ENCODE assay signal across 1 cellular context in the genomic region with DNA sequence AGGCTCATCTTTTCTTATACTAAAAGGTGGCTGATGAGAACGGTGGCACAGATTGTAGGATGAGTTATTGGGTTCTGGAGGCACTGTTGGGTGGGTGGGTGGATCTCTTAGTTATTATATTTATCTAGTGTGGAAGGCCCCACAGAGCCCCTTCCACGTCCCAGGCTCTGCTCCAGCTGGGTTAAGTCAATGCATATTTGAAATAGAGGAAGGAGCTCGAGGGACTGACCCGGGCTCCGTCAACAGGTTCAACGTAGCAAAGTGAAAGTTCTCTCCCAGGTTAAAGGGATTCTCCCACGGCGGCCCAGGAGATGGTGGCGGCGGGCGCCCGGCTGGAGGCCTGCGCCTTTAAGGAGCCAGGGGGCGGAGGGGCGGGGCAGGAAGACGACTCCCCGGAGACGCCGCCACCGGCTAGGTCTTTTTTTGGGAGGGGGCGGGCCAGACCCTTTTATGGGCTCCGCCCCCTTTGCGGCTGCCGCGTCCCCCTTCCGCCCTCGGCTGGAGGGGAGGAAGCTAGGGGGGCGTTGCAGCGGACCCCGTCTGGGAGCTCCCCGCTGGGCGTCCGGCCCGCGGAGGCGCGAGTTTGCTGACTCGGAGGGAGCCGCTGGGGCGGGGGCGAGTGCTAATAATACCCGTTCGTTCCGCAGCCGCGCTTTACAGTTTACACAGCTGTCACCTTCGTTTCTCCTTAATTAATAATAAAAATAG.
TF ChIP-seq lines count a peak whose summit lies in the region.

No MANE protein-coding gene starts in this region.

TF ChIP-seq in HEK293, 187 proteins besides CTCF, POLR2A, EP300 and RAD21 (continued from another document and continues in another):
- TF ChIP-seq, protein P1, sequence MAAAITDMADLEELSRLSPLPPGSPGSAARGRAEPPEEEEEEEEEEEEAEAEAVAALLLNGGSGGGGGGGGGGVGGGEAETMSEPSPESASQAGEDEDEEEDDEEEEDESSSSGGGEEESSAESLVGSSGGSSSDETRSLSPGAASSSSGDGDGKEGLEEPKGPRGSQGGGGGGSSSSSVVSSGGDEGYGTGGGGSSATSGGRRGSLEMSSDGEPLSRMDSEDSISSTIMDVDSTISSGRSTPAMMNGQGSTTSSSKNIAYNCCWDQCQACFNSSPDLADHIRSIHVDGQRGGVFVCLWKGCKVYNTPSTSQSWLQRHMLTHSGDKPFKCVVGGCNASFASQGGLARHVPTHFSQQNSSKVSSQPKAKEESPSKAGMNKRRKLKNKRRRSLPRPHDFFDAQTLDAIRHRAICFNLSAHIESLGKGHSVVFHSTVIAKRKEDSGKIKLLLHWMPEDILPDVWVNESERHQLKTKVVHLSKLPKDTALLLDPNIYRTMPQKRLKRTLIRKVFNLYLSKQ (tag by site-specific recombination; IDR thresholded peaks at IDR 0.05; ENCODE audit: borderline replicate concordance) = no peak
- TF ChIP-seq ZNF777 (tag by site-specific recombination; IDR thresholded peaks at IDR 0.05; ENCODE audit: borderline replicate concordance) (0 out of 2 replicates have a peak, but pooled peaks have one; percentile 23), KLF8 (tag by site-specific recombination; IDR thresholded peaks at IDR 0.05) (peak; percentile 95), ZNF221 (tag by site-specific recombination; IDR thresholded peaks at IDR 0.05; ENCODE audit: borderline replicate concordance) (no peak), BCL11A (tag by site-specific recombination; IDR thresholded peaks at IDR 0.05; ENCODE audit: low read depth) (0 out of 2 replicates have a peak, but pooled peaks have one; percentile 39), KLF16 (tag by site-specific recombination; IDR thresholded peaks at IDR 0.05) (peak; percentile 96), ZIC2 (tag by site-specific recombination; IDR thresholded peaks at IDR 0.05) (peak; percentile 80), ZNF335 (tag by site-specific recombination; conservative IDR thresholded peaks at IDR 0.05) (peak; percentile 60), ZNF558 (tag by site-specific recombination; IDR thresholded peaks at IDR 0.05) (no peak), OSR2 (tag by site-specific recombination; IDR thresholded peaks at IDR 0.05) (peak; percentile 42; the same call in 1 of the 2 replicates), SP3 (tag by site-specific recombination; IDR thresholded peaks at IDR 0.05) (peak; percentile 90), SCRT2 (tag by site-specific recombination; IDR thresholded peaks at IDR 0.05) (peak; percentile 95), KLF10 (tag by site-specific recombination; IDR thresholded peaks at IDR 0.05) (peak; percentile 90), SP7 (tag by site-specific recombination; IDR thresholded peaks at IDR 0.05) (peak; percentile 92), WT1 (tag by site-specific recombination; IDR thresholded peaks at IDR 0.05) (peak; percentile 58), EGR2 (tag by site-specific recombination; IDR thresholded peaks at IDR 0.05; ENCODE audit: low read depth) (peak; percentile 80), ZNF114 (tag by site-specific recombination; IDR thresholded peaks at IDR 0.05) (no peak), ZNF555 (tag by site-specific recombination; conservative IDR thresholded peaks at IDR 0.05) (no peak), ZNF394 (tag by site-specific recombination; IDR thresholded peaks at IDR 0.05; ENCODE audit: borderline replicate concordance) (no peak), ZBTB8A (tag by site-specific recombination; IDR thresholded peaks at IDR 0.05) (peak; percentile 45), ZNF610 (tag by site-specific recombination; IDR thresholded peaks at IDR 0.05; ENCODE audit: borderline replicate concordance) (no peak), GLIS1 (tag by site-specific recombination; IDR thresholded peaks at IDR 0.05) (peak; percentile 84), ZNF510 (tag by site-specific recombination; IDR thresholded peaks at IDR 0.05; ENCODE audit: insufficient replicate concordance) (no peak), ZNF341 (tag by site-specific recombination; IDR thresholded peaks at IDR 0.05; ENCODE audit: low read depth) (peak; percentile 46)
- TF ChIP-seq, protein P2, sequence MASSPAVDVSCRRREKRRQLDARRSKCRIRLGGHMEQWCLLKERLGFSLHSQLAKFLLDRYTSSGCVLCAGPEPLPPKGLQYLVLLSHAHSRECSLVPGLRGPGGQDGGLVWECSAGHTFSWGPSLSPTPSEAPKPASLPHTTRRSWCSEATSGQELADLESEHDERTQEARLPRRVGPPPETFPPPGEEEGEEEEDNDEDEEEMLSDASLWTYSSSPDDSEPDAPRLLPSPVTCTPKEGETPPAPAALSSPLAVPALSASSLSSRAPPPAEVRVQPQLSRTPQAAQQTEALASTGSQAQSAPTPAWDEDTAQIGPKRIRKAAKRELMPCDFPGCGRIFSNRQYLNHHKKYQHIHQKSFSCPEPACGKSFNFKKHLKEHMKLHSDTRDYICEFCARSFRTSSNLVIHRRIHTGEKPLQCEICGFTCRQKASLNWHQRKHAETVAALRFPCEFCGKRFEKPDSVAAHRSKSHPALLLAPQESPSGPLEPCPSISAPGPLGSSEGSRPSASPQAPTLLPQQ (tag by site-specific recombination; IDR thresholded peaks at IDR 0.05) = peak; percentile 52; the same call in 1 of the 2 replicates
- TF ChIP-seq, protein P3, sequence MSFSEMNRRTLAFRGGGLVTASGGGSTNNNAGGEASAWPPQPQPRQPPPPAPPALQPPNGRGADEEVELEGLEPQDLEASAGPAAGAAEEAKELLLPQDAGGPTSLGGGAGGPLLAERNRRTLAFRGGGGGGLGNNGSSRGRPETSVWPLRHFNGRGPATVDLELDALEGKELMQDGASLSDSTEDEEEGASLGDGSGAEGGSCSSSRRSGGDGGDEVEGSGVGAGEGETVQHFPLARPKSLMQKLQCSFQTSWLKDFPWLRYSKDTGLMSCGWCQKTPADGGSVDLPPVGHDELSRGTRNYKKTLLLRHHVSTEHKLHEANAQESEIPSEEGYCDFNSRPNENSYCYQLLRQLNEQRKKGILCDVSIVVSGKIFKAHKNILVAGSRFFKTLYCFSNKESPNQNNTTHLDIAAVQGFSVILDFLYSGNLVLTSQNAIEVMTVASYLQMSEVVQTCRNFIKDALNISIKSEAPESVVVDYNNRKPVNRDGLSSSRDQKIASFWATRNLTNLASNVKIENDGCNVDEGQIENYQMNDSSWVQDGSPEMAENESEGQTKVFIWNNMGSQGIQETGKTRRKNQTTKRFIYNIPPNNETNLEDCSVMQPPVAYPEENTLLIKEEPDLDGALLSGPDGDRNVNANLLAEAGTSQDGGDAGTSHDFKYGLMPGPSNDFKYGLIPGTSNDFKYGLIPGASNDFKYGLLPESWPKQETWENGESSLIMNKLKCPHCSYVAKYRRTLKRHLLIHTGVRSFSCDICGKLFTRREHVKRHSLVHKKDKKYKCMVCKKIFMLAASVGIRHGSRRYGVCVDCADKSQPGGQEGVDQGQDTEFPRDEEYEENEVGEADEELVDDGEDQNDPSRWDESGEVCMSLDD (tag by site-specific recombination; IDR thresholded peaks at IDR 0.05) = peak; percentile 91
- TF ChIP-seq, protein P4, sequence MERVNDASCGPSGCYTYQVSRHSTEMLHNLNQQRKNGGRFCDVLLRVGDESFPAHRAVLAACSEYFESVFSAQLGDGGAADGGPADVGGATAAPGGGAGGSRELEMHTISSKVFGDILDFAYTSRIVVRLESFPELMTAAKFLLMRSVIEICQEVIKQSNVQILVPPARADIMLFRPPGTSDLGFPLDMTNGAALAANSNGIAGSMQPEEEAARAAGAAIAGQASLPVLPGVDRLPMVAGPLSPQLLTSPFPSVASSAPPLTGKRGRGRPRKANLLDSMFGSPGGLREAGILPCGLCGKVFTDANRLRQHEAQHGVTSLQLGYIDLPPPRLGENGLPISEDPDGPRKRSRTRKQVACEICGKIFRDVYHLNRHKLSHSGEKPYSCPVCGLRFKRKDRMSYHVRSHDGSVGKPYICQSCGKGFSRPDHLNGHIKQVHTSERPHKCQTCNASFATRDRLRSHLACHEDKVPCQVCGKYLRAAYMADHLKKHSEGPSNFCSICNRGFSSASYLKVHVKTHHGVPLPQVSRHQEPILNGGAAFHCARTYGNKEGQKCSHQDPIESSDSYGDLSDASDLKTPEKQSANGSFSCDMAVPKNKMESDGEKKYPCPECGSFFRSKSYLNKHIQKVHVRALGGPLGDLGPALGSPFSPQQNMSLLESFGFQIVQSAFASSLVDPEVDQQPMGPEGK (tag by site-specific recombination; IDR thresholded peaks at IDR 0.05) = peak; percentile 96
- TF ChIP-seq, protein P5, sequence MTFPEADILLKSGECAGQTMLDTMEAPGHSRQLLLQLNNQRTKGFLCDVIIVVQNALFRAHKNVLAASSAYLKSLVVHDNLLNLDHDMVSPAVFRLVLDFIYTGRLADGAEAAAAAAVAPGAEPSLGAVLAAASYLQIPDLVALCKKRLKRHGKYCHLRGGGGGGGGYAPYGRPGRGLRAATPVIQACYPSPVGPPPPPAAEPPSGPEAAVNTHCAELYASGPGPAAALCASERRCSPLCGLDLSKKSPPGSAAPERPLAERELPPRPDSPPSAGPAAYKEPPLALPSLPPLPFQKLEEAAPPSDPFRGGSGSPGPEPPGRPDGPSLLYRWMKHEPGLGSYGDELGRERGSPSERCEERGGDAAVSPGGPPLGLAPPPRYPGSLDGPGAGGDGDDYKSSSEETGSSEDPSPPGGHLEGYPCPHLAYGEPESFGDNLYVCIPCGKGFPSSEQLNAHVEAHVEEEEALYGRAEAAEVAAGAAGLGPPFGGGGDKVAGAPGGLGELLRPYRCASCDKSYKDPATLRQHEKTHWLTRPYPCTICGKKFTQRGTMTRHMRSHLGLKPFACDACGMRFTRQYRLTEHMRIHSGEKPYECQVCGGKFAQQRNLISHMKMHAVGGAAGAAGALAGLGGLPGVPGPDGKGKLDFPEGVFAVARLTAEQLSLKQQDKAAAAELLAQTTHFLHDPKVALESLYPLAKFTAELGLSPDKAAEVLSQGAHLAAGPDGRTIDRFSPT (tag by site-specific recombination; IDR thresholded peaks at IDR 0.05) = no peak
- TF ChIP-seq, protein P6, sequence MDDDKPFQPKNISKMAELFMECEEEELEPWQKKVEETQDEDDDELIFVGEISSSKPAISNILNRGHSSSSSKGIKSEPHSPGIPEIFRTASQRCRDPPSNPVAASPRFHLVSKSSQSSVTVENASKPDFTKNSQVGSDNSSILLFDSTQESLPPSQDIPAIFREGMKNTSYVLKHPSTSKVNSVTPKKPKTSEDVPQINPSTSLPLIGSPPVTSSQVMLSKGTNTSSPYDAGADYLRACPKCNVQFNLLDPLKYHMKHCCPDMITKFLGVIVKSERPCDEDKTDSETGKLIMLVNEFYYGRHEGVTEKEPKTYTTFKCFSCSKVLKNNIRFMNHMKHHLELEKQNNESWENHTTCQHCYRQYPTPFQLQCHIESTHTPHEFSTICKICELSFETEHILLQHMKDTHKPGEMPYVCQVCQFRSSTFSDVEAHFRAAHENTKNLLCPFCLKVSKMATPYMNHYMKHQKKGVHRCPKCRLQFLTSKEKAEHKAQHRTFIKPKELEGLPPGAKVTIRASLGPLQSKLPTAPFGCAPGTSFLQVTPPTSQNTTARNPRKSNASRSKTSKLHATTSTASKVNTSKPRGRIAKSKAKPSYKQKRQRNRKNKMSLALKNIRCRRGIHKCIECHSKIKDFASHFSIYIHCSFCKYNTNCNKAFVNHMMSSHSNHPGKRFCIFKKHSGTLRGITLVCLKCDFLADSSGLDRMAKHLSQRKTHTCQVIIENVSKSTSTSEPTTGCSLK (tag by site-specific recombination; IDR thresholded peaks at IDR 0.05) = no peak
- TF ChIP-seq, protein P7, sequence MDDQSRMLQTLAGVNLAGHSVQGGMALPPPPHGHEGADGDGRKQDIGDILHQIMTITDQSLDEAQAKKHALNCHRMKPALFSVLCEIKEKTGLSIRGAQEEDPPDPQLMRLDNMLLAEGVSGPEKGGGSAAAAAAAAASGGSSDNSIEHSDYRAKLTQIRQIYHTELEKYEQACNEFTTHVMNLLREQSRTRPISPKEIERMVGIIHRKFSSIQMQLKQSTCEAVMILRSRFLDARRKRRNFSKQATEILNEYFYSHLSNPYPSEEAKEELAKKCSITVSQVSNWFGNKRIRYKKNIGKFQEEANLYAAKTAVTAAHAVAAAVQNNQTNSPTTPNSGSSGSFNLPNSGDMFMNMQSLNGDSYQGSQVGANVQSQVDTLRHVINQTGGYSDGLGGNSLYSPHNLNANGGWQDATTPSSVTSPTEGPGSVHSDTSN (CRISPR knock-in tag; IDR thresholded peaks at IDR 0.05) = no peak
- TF ChIP-seq, protein P8, sequence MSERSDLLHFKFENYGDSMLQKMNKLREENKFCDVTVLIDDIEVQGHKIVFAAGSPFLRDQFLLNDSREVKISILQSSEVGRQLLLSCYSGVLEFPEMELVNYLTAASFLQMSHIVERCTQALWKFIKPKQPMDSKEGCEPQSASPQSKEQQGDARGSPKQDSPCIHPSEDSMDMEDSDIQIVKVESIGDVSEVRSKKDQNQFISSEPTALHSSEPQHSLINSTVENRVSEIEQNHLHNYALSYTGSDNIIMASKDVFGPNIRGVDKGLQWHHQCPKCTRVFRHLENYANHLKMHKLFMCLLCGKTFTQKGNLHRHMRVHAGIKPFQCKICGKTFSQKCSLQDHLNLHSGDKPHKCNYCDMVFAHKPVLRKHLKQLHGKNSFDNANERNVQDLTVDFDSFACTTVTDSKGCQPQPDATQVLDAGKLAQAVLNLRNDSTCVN (tag by site-specific recombination; optimal IDR thresholded peaks at IDR 0.05) = no peak
- TF ChIP-seq, protein P9, sequence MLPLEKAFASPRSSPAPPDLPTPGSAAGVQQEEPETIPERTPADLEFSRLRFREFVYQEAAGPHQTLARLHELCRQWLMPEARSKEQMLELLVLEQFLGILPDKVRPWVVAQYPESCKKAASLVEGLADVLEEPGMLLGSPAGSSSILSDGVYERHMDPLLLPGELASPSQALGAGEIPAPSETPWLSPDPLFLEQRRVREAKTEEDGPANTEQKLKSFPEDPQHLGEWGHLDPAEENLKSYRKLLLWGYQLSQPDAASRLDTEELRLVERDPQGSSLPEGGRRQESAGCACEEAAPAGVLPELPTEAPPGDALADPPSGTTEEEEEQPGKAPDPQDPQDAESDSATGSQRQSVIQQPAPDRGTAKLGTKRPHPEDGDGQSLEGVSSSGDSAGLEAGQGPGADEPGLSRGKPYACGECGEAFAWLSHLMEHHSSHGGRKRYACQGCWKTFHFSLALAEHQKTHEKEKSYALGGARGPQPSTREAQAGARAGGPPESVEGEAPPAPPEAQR (tag by site-specific recombination; IDR thresholded peaks at IDR 0.05) = no peak
- TF ChIP-seq, protein P10, sequence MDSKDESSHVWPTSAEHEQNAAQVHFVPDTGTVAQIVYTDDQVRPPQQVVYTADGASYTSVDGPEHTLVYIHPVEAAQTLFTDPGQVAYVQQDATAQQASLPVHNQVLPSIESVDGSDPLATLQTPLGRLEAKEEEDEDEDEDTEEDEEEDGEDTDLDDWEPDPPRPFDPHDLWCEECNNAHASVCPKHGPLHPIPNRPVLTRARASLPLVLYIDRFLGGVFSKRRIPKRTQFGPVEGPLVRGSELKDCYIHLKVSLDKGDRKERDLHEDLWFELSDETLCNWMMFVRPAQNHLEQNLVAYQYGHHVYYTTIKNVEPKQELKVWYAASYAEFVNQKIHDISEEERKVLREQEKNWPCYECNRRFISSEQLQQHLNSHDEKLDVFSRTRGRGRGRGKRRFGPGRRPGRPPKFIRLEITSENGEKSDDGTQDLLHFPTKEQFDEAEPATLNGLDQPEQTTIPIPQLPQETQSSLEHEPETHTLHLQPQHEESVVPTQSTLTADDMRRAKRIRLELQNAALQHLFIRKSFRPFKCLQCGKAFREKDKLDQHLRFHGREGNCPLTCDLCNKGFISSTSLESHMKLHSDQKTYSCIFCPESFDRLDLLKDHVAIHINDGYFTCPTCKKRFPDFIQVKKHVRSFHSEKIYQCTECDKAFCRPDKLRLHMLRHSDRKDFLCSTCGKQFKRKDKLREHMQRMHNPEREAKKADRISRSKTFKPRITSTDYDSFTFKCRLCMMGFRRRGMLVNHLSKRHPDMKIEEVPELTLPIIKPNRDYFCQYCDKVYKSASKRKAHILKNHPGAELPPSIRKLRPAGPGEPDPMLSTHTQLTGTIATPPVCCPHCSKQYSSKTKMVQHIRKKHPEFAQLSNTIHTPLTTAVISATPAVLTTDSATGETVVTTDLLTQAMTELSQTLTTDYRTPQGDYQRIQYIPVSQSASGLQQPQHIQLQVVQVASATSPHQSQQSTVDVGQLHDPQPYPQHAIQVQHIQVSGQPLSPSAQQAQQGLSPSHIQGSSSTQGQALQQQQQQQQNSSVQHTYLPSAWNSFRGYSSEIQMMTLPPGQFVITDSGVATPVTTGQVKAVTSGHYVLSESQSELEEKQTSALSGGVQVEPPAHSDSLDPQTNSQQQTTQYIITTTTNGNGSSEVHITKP (tag by site-specific recombination; IDR thresholded peaks at IDR 0.05) = no peak
